ENCODE assay signal across 18 cellular contexts in genomic region chr7:37033141-37033540, GRCh38.
DNase-seq lines count a peak whose midpoint lies in the region; ATAC-seq and TF ChIP-seq lines count a peak whose summit lies in the region.
"Had no signal": no experiment of that assay in that cellular context is flagged by ENCODE, and none has a peak within 500 bp of the region (broad histone marks: within the 10 kb centered on the region; RNA-seq: fewer than 3 reads in every experiment).

No MANE protein-coding gene starts in this region.

- H3K4me3 ChIP-seq in SK-N-SH (ENCODE audit: low read depth in 2 of 2, low read length in 1 of 2) (no peak overlapping the region), esophagus muscularis mucosa (no peak overlapping the region), neuronal stem cell (ENCODE audit: low read length in 2 of 2) (no peak overlapping the region)
- H3K4me3 ChIP-seq: K562, PC-9 had no signal

- no peak for ATAC-seq in stimulated activated naive B cell treated with anti-CD40 and anti-IgM and Interleukin-4, amounts not matched to agents 10 μg/mL and 1 μg/mL and 100 μg/mL, for 72 hours (replicated peaks)
- no peak for ATAC-seq in GM21447 (IDR thresholded peaks at IDR 0.05; ENCODE audit: unreplicated experiment)
- ATAC-seq: K562 had no signal

- no peak overlapping the region for H3K27ac Mint-ChIP-seq in stimulated activated naive B cell treated with anti-CD40 and anti-IgM and Interleukin-4, amounts not matched to agents 10 μg/mL and 1 μg/mL and 100 μg/mL, for 72 hours

- POLR2A ChIA-PET in SK-N-SH (lab: Yijun Ruan, JAX) = no interaction called here

- peaks cover 0 to 2% of the 10 kb centered on the region in 2 donors for H3K4me1 Mint-ChIP-seq in stimulated activated naive B cell treated with anti-CD40 and anti-IgM and Interleukin-4, amounts not matched to agents 10 μg/mL and 1 μg/mL and 100 μg/mL, for 72 hours

- no peak overlapping the region for H3K14ac ChIP-seq in neuronal stem cell (ENCODE audit: low read length)

- H3K27me3 ChIP-seq in SK-N-SH (ENCODE audit: insufficient read depth) = no peaks in the 10 kb centered on the region
- H3K27me3 ChIP-seq in esophagus muscularis mucosa = no peaks in the 10 kb centered on the region
- no peaks in the 10 kb centered on the region for H3K27me3 ChIP-seq in neuronal stem cell (ENCODE audit: control insufficient read depth in 3 of 3, insufficient read depth in 3 of 3, low read depth in 1 of 3, low read length in 3 of 3)

- no peak overlapping the region for H2BK5ac ChIP-seq in neuronal stem cell (ENCODE audit: low read length)

- H3K9me2 ChIP-seq in SK-N-SH = no peaks in the 10 kb centered on the region

- H3F3A ChIP-seq in SK-N-SH (replicated peaks; ENCODE audit: insufficient read depth) = peaks cover 14% of the 10 kb centered on the region

- TF ChIP-seq EP300 in SK-N-SH (IDR thresholded peaks at IDR 0.05; ENCODE audit: borderline replicate concordance in 1 of 2, low read depth in 1 of 2, low read length in 1 of 2) (no peak), esophagus muscularis mucosa (IDR thresholded peaks at IDR 0.05) (no peak)

- no peak overlapping the region for H3K18ac ChIP-seq in neuronal stem cell (ENCODE audit: low read length)

- DNase-seq in Ammon's horn (ENCODE audit: low spot score) (peak; percentile 11), SK-N-SH (no peak), esophagus muscularis mucosa (ENCODE audit: extremely low spot score) (no peak), neuronal stem cell (ENCODE audit: low spot score) (no peak), islet precursor cell (no peak)
- DNase-seq in stimulated activated naive CD4-positive, alpha-beta T cell treated with Interleukin-2 at 50 U/mL for 16 hours (lab: John Stamatoyannopoulos, UW) = no peak
- DNase-seq in stimulated activated naive B cell treated with anti-CD40 and anti-IgM and Interleukin-4, amounts not matched to agents 10 μg/mL and 1 μg/mL and 100 μg/mL, for 72 hours = no peak
- DNase-seq: COR-L47, GOT3, MV-4-11, NCI-H1417 treated with DMSO at 0.1 percent for 48 hours, NCI-H2029, NCI-H2171 treated with DMSO at 0.1 percent for 48 hours, NCI-H510A, NCI-H774, PC-9 had no signal

- H3K36me3 Mint-ChIP-seq in stimulated activated naive B cell treated with anti-CD40 and anti-IgM and Interleukin-4, amounts not matched to agents 10 μg/mL and 1 μg/mL and 100 μg/mL, for 72 hours = peaks cover 31 to 49% of the 10 kb centered on the region in 2 donors

- CTCF ChIA-PET in SK-N-SH (lab: Yijun Ruan, JAX) = interaction anchor here (0.7 kb wide), 1 partner anchor 46 kb away, joined by 3 read pairs; no protein-coding TSS in a partner anchor

- H2AFZ ChIP-seq in SK-N-SH (ENCODE audit: low read depth) (0 out of 2 replicates have a peak overlapping the region, but pooled peaks have one; percentile 47), neuronal stem cell (ENCODE audit: low read length) (no peak overlapping the region)
- H2AFZ ChIP-seq: PC-9 had no signal

- TF ChIP-seq POLR2A in esophagus muscularis mucosa (IDR thresholded peaks at IDR 0.05; ENCODE audit: low read depth) = no peak

- H3K9me3 ChIP-seq in SK-N-SH = no peaks in the 10 kb centered on the region
- peaks cover 0 to 1% (median 0%) of the 10 kb centered on the region in 4 donors for H3K9me3 ChIP-seq in esophagus muscularis mucosa
- H3K9me3 ChIP-seq in neuronal stem cell (replicated peaks in 1 of 2; ENCODE audit: control insufficient read depth in 2 of 2, insufficient read depth in 1 of 2, low read depth in 1 of 2, low read length in 2 of 2) = peaks cover 1 to 7% of the 10 kb centered on the region in 2 donors

- H4K8ac ChIP-seq in neuronal stem cell (ENCODE audit: low read depth, low read length) = no peak overlapping the region

- H4K20me1 ChIP-seq in SK-N-SH (ENCODE audit: insufficient read depth) = no peaks in the 10 kb centered on the region

- no peak for TF ChIP-seq RAD21 in SK-N-SH (IDR thresholded peaks at IDR 0.05; ENCODE audit: low read length)

- H2BK120ac ChIP-seq in neuronal stem cell (ENCODE audit: low read depth, low read length) = no peak overlapping the region

- H3K79me1 ChIP-seq in neuronal stem cell (ENCODE audit: low read depth, low read length) = no peaks in the 10 kb centered on the region

- H2BK12ac ChIP-seq in neuronal stem cell (ENCODE audit: low read length) = no peak overlapping the region

- H3K27me3 Mint-ChIP-seq in stimulated activated naive B cell treated with anti-CD40 and anti-IgM and Interleukin-4, amounts not matched to agents 10 μg/mL and 1 μg/mL and 100 μg/mL, for 72 hours = no peaks in the 10 kb centered on the region

- no peaks in the 10 kb centered on the region for H3K79me2 ChIP-seq in SK-N-SH (ENCODE audit: insufficient read depth)

- no peak overlapping the region for H3K4me3 Mint-ChIP-seq in stimulated activated naive B cell treated with anti-CD40 and anti-IgM and Interleukin-4, amounts not matched to agents 10 μg/mL and 1 μg/mL and 100 μg/mL, for 72 hours

- H3K4me1 ChIP-seq in SK-N-SH (ENCODE audit: control insufficient read depth in 1 of 2, insufficient read depth in 2 of 2, low read depth in 1 of 2, low read length in 1 of 2) (peaks cover 14 to 19% of the 10 kb centered on the region in 2 experiments), esophagus muscularis mucosa (peaks cover 17 to 26% (median 23%) of the 10 kb centered on the region in 4 donors), neuronal stem cell (ENCODE audit: control insufficient read depth in 2 of 2, insufficient read depth in 1 of 2, low read depth in 1 of 2, low read length in 2 of 2) (peaks cover 14 to 29% of the 10 kb centered on the region in 2 donors)

- H3K36me3 ChIP-seq in SK-N-SH (replicated peaks in 1 of 2; ENCODE audit: control insufficient read depth in 1 of 2, insufficient read depth in 2 of 2, low read length in 1 of 2) (no peaks in the 10 kb centered on the region), esophagus muscularis mucosa (no peaks in the 10 kb centered on the region), neuronal stem cell (replicated peaks in 1 of 2; ENCODE audit: control insufficient read depth in 2 of 2, insufficient read depth in 2 of 2, low read length in 2 of 2) (no peaks in the 10 kb centered on the region)

- no peak overlapping the region for H3K4ac ChIP-seq in neuronal stem cell (ENCODE audit: low read length)

- H3K27ac ChIP-seq in SK-N-SH (ENCODE audit: low read depth in 2 of 2, low read length in 1 of 2) (peak overlapping the region in 1 of 2 experiments; percentile 30; a peak in 1 of 4 replicates), esophagus muscularis mucosa (replicated peaks in 1 of 4) (peak overlapping the region in 3 of 4 donors; percentile 80 to 84 (median 83)), neuronal stem cell (replicated peaks; ENCODE audit: low read length) (peak overlapping the region; percentile 91)

- H3K9ac ChIP-seq in SK-N-SH (no peak overlapping the region), neuronal stem cell (ENCODE audit: low read depth, low read length, poor library complexity) (no peak overlapping the region)

- intact Hi-C loops in esophagus muscularis mucosa (cut with DNase I) = loop anchor here (5.0 kb wide), 2 partner anchors 49 to 51 kb away; no protein-coding TSS in a partner anchor

- 81% methylated on average over 8 of the region's 8 CpGs for WGBS in SK-N-SH (ENCODE audit: low lambda C conversion rate)
- 94% methylated on average over 8 of the region's 8 CpGs for WGBS in esophagus muscularis mucosa
- no CpG with 5 or more reads among the region's 8 CpGs for WGBS in neuronal stem cell (ENCODE audit: extremely low coverage in 2 of 2, insufficient read length in 2 of 2, insufficient replicate concordance in 1 of 2), 2 donors

- no peak overlapping the region for H2BK15ac ChIP-seq in neuronal stem cell (ENCODE audit: low read length)

- no peak overlapping the region for H3K4me2 ChIP-seq in SK-N-SH
- no peak overlapping the region for H3K4me2 ChIP-seq in neuronal stem cell (ENCODE audit: insufficient read depth, low read length, poor library complexity, severe bottlenecking)

- H4K91ac ChIP-seq in neuronal stem cell (ENCODE audit: low read depth, low read length, poor library complexity) = no peak overlapping the region

- TF ChIP-seq CTCF in SK-N-SH (IDR thresholded peaks at IDR 0.05) (no peak), esophagus muscularis mucosa (IDR thresholded peaks at IDR 0.05) (no peak)

- no peak overlapping the region for H2AK5ac ChIP-seq in neuronal stem cell (ENCODE audit: low read depth, low read length)

- peaks cover 1 to 2% of the 10 kb centered on the region in 2 donors for H3K9me3 Mint-ChIP-seq in stimulated activated naive B cell treated with anti-CD40 and anti-IgM and Interleukin-4, amounts not matched to agents 10 μg/mL and 1 μg/mL and 100 μg/mL, for 72 hours

- H3K23ac ChIP-seq in neuronal stem cell (ENCODE audit: low read depth, low read length, poor library complexity) = no peak overlapping the region

TF ChIP-seq in SK-N-SH, 30 proteins besides CTCF, POLR2A, EP300 and RAD21:
- TF ChIP-seq TCF12 (IDR thresholded peaks at IDR 0.05) (0 out of 2 replicates have a peak, but pooled peaks have one; percentile 22), POLR2AphosphoS5 (IDR thresholded peaks at IDR 0.05; ENCODE audit: low read depth, low read length) (no peak)
- TF ChIP-seq, protein P1, sequence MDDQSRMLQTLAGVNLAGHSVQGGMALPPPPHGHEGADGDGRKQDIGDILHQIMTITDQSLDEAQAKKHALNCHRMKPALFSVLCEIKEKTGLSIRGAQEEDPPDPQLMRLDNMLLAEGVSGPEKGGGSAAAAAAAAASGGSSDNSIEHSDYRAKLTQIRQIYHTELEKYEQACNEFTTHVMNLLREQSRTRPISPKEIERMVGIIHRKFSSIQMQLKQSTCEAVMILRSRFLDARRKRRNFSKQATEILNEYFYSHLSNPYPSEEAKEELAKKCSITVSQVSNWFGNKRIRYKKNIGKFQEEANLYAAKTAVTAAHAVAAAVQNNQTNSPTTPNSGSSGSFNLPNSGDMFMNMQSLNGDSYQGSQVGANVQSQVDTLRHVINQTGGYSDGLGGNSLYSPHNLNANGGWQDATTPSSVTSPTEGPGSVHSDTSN (IDR thresholded peaks at IDR 0.05) = no peak
